Comparison of ENCODE assay signal across 30 cellular contexts in genomic region chr3:106748471-106748870, GRCh38.
"Had no signal": no experiment of that assay in that cellular context is flagged by ENCODE, and none has a peak within 500 bp of the region (broad histone marks: within the 10 kb centered on the region; RNA-seq: fewer than 3 reads in every experiment).

No MANE protein-coding gene starts in this region.

- H3K27me3 Mint-ChIP-seq: activated naive CD4-positive, alpha-beta T cell treated with anti-CD3 and anti-CD28 coated beads, Interleukin-2, amount 10 ng/mL, durations not matched to agents 7 days and 5 days; brain had no signal

- H3K9me3 Mint-ChIP-seq: activated CD4-positive, alpha-beta memory T cell treated with anti-CD3 and anti-CD28 coated beads for 36 hours; activated naive CD4-positive, alpha-beta T cell treated with anti-CD3 and anti-CD28 coated beads, Interleukin-2, amount 10 ng/mL, durations not matched to agents 7 days and 5 days; activated naive CD8-positive, alpha-beta T cell treated with anti-CD3 and anti-CD28 coated beads, Interleukin-2, amount 10 ng/mL, durations not matched to agents 7 days and 5 days; activated T-helper 1 cell treated with anti-CD3 and anti-CD28 coated beads, Interleukin-12 subunit alpha, Interleukin-12 subunit beta, Interleukin-2, Interleukin-4 antibody, amounts not matched to agents 30 ng/mL and 10 ng/mL and 1 ng/mL, durations not matched to agents 14 hours and 24 hours and 36 hours; activated T-helper 2 cell treated with anti-CD3 and anti-CD28 coated beads, Interferon-gamma antibody, Interleukin-2, Interleukin-4, amounts not matched to agents 10 μg/mL and 5 μg/mL and 100 μg/mL, durations not matched to agents 14 hours and 24 hours and 36 hours; T-helper 2 cell treated with Interferon-gamma antibody and Interleukin-4, amounts not matched to agents 5 μg/mL and 100 μg/mL, for 36 hours had no signal

- H3K4me1 ChIP-seq: breast epithelium, colonic mucosa had no signal

- H3K4me1 Mint-ChIP-seq: activated CD8-positive, alpha-beta memory T cell treated with anti-CD3 and anti-CD28 coated beads, Interleukin-2, amount 10 ng/mL, durations not matched to agents 7 days and 5 days; activated naive CD4-positive, alpha-beta T cell treated with anti-CD3 and anti-CD28 coated beads, Interleukin-2, amount 10 ng/mL, durations not matched to agents 7 days and 5 days; activated naive CD8-positive, alpha-beta T cell treated with anti-CD3 and anti-CD28 coated beads, Interleukin-2, amount 10 ng/mL, durations not matched to agents 7 days and 5 days; brain; T-helper 17 cell had no signal

- H3K36me3 ChIP-seq: breast epithelium, cardiac muscle cell, colonic mucosa had no signal

- H3K4me3 Mint-ChIP-seq: activated CD4-positive, alpha-beta memory T cell treated with anti-CD3 and anti-CD28 coated beads for 36 hours; activated CD8-positive, alpha-beta memory T cell treated with anti-CD3 and anti-CD28 coated beads, Interleukin-2, amount 10 ng/mL, durations not matched to agents 7 days and 5 days; activated CD8-positive, alpha-beta T cell treated with anti-CD3 and anti-CD28 coated beads, Interleukin-2, amount 10 ng/mL, durations not matched to agents 7 days and 5 days; activated naive CD4-positive, alpha-beta T cell treated with anti-CD3 and anti-CD28 coated beads, Interleukin-2, amount 10 ng/mL, durations not matched to agents 7 days and 5 days; activated naive CD8-positive, alpha-beta T cell treated with anti-CD3 and anti-CD28 coated beads, Interleukin-2, amount 10 ng/mL, durations not matched to agents 7 days and 5 days; activated T-helper 1 cell treated with anti-CD3 and anti-CD28 coated beads, Interleukin-12 subunit alpha, Interleukin-12 subunit beta, Interleukin-2, Interleukin-4 antibody, amounts not matched to agents 30 ng/mL and 10 ng/mL and 1 ng/mL, durations not matched to agents 14 hours and 24 hours and 36 hours; brain; T-helper 17 cell; T-helper 2 cell treated with Interferon-gamma antibody and Interleukin-4, amounts not matched to agents 5 μg/mL and 100 μg/mL, for 36 hours had no signal

- H3K27ac ChIP-seq: breast epithelium, cardiac muscle cell, colonic mucosa had no signal

- H3K4me3 ChIP-seq: breast epithelium, cardiac muscle cell, colonic mucosa had no signal

- ATAC-seq: activated CD8-positive, alpha-beta memory T cell treated with anti-CD3 and anti-CD28 coated beads, Interleukin-2, amount 10 ng/mL, durations not matched to agents 7 days and 5 days; activated CD8-positive, alpha-beta T cell treated with anti-CD3 and anti-CD28 coated beads, Interleukin-2, amount 10 ng/mL, durations not matched to agents 7 days and 5 days; activated naive CD4-positive, alpha-beta T cell treated with anti-CD3 and anti-CD28 coated beads, Interleukin-2, amount 50 U/mL, for 72 hours; T-helper 17 cell had no signal

- H3K27me3 ChIP-seq: breast epithelium, cardiac muscle cell, colonic mucosa had no signal

- H3K27ac Mint-ChIP-seq: activated CD4-positive, alpha-beta memory T cell treated with anti-CD3 and anti-CD28 coated beads for 36 hours; activated CD8-positive, alpha-beta memory T cell treated with anti-CD3 and anti-CD28 coated beads, Interleukin-2, amount 10 ng/mL, durations not matched to agents 7 days and 5 days; activated CD8-positive, alpha-beta T cell treated with anti-CD3 and anti-CD28 coated beads, Interleukin-2, amount 10 ng/mL, durations not matched to agents 7 days and 5 days; activated naive CD4-positive, alpha-beta T cell treated with anti-CD3 and anti-CD28 coated beads, Interleukin-2, amount 10 ng/mL, durations not matched to agents 7 days and 5 days; activated naive CD4-positive, alpha-beta T cell treated with anti-CD3 and anti-CD28 coated beads, Interleukin-2, amount 50 U/mL, for 72 hours; activated naive CD8-positive, alpha-beta T cell treated with anti-CD3 and anti-CD28 coated beads, Interleukin-2, amount 10 ng/mL, durations not matched to agents 7 days and 5 days; activated T-helper 1 cell treated with anti-CD3 and anti-CD28 coated beads, Interleukin-12 subunit alpha, Interleukin-12 subunit beta, Interleukin-2, Interleukin-4 antibody, amounts not matched to agents 30 ng/mL and 10 ng/mL and 1 ng/mL, durations not matched to agents 14 hours and 24 hours and 36 hours; activated T-helper 2 cell treated with anti-CD3 and anti-CD28 coated beads, Interferon-gamma antibody, Interleukin-2, Interleukin-4, amounts not matched to agents 10 μg/mL and 5 μg/mL and 100 μg/mL, durations not matched to agents 14 hours and 24 hours and 36 hours; brain; T-helper 17 cell; T-helper 2 cell treated with Interferon-gamma antibody and Interleukin-4, amounts not matched to agents 5 μg/mL and 100 μg/mL, for 36 hours had no signal

- H3K9me3 ChIP-seq: breast epithelium, colonic mucosa had no signal

- H3K36me3 Mint-ChIP-seq: activated CD4-positive, alpha-beta memory T cell treated with anti-CD3 and anti-CD28 coated beads for 36 hours; activated CD8-positive, alpha-beta memory T cell treated with anti-CD3 and anti-CD28 coated beads, Interleukin-2, amount 10 ng/mL, durations not matched to agents 7 days and 5 days; activated naive CD4-positive, alpha-beta T cell treated with anti-CD3 and anti-CD28 coated beads, Interleukin-2, amount 10 ng/mL, durations not matched to agents 7 days and 5 days; activated naive CD4-positive, alpha-beta T cell treated with anti-CD3 and anti-CD28 coated beads, Interleukin-2, amount 50 U/mL, for 72 hours; activated naive CD8-positive, alpha-beta T cell treated with anti-CD3 and anti-CD28 coated beads, Interleukin-2, amount 10 ng/mL, durations not matched to agents 7 days and 5 days; brain had no signal

- DNase-seq: activated CD4-positive, alpha-beta memory T cell treated with anti-CD3 and anti-CD28 coated beads for 36 hours; activated CD4-positive, alpha-beta T cell treated with anti-CD3 and anti-CD28 coated beads for 1 hour; activated CD4-positive, alpha-beta T cell treated with anti-CD3 and anti-CD28 coated beads for 48 hours; activated CD4-positive, alpha-beta T cell treated with anti-CD3 and anti-CD28 coated beads, Interleukin-2, amount 50 U/mL, for 1 hour; activated CD8-positive, alpha-beta memory T cell treated with anti-CD3 and anti-CD28 coated beads, Interleukin-2, amount 10 ng/mL, durations not matched to agents 7 days and 5 days; activated CD8-positive, alpha-beta memory T cell treated with anti-CD3 and anti-CD28 coated beads, Interleukin-2, amount 50 U/mL, for 4 hours; activated CD8-positive, alpha-beta T cell treated with anti-CD3 and anti-CD28 coated beads, Interleukin-2, amount 10 ng/mL, durations not matched to agents 7 days and 5 days; activated effector memory CD4-positive, alpha-beta T cell treated with anti-CD3 and anti-CD28 coated beads, Interleukin-2, amount 50 U/mL, for 16 hours; activated naive CD4-positive, alpha-beta T cell treated with anti-CD3 and anti-CD28 coated beads, Interleukin-2, amount 10 ng/mL, durations not matched to agents 7 days and 5 days; activated naive CD8-positive, alpha-beta T cell treated with anti-CD3 and anti-CD28 coated beads, Interleukin-2, amount 10 ng/mL, durations not matched to agents 7 days and 5 days; activated T-cell treated with anti-CD3 and anti-CD28 coated beads, Interleukin-2, amount 50 U/mL, for 1 hour; activated T-cell treated with anti-CD3 and anti-CD28 coated beads, Interleukin-2, amount 50 U/mL, for 48 hours; amniotic stem cell; anterior cingulate cortex; central memory CD4-positive, alpha-beta T cell; cerebellar nuclear complex; colonic mucosa; effector CD8-positive, alpha-beta T cell; foreskin fibroblast; head of caudate nucleus; T-helper 1 cell; T-helper 17 cell; T1000 had no signal
